23 cellular contexts compared by ENCODE assay signal in genomic region chr7:148463210-148463609, GRCh38.
"Had no signal": no experiment of that assay in that cellular context is flagged by ENCODE, and none has a peak within 500 bp of the region (broad histone marks: within the 10 kb centered on the region; RNA-seq: fewer than 3 reads in every experiment).

No MANE protein-coding gene starts in this region.

- H3K9me3 ChIP-seq: colonic mucosa, esophagus squamous epithelium, mucosa of descending colon, prostate gland, right atrium auricular region, sigmoid colon, testis, tibial artery, upper lobe of left lung had no signal

- H3K27me3 ChIP-seq: colonic mucosa, right atrium auricular region, sigmoid colon, testis, tibial artery, upper lobe of left lung had no signal

- H3K27ac ChIP-seq: colonic mucosa, esophagus squamous epithelium, prostate gland, right atrium auricular region, sigmoid colon, testis, tibial artery, upper lobe of left lung had no signal

- FAIRE-seq: endometrium, kidney, urothelium cell line had no signal

- ATAC-seq: left lobe of liver; mucosa of descending colon; stimulated activated naive CD8-positive, alpha-beta T cell treated with anti-CD3 and anti-CD28 coated beads, Interleukin-15, Interleukin-2, amounts not matched to agents 100 U/mL and 50 U/mL, for 24 hours had no signal

- H3K36me3 ChIP-seq: colonic mucosa, esophagus squamous epithelium, prostate gland, right atrium auricular region, sigmoid colon, tibial artery, upper lobe of left lung had no signal

- H3K4me1 ChIP-seq: colonic mucosa, esophagus squamous epithelium, prostate gland, right atrium auricular region, sigmoid colon, testis, tibial artery, upper lobe of left lung had no signal

- H3K4me3 ChIP-seq: colonic mucosa, esophagus squamous epithelium, lung, mucosa of descending colon, prostate gland, right atrium auricular region, sigmoid colon, testis, tibial artery, upper lobe of left lung had no signal

- DNase-seq: colonic mucosa; effector memory CD4-positive, alpha-beta T cell; erythroblast; esophagus squamous epithelium; foreskin melanocyte; kidney; mucosa of descending colon; naive B cell; nucleus accumbens; sigmoid colon; stimulated activated CD4-positive, alpha-beta T cell treated with anti-CD3 and anti-CD28 coated beads, Interleukin-2, amount 100 ng/mL, for 24 hours; stimulated activated CD4-positive, alpha-beta T cell treated with anti-CD3 and anti-CD28 coated beads, Interleukin-4, amount 100 ng/mL, for 24 hours; stimulated activated naive CD8-positive, alpha-beta T cell treated with anti-CD3 and anti-CD28 coated beads, Interleukin-15, Interleukin-2, amounts not matched to agents 100 U/mL and 50 U/mL, for 24 hours; substantia nigra; testis; tibial artery; upper lobe of left lung had no signal
